In the genomic region with DNA sequence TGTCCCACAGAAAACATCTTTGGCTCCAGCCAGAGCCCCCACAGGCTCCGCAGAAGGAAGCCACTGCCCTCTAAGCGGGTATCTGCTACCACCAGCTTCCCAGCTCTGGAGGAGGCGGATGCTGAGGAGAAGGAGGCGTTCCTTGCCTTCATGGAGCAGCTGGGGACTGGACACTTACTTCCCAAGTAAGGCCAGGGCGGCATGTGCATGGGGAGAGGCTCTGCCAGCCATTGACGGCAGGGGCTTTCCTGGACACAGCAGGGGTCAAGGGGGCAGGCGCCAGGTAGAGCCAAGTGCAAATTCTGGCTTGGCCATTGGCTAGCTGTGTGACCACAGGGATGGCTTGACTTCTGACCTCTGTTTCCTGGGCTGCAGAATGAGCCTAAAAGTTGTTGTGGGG, we compare ENCODE assay signal across 27 cellular contexts. TPM values are rescaled to one million over a fixed set of nuclear protein-coding genes. Genes with fewer than 3 reads are reported as not detected.
"Had no signal": no experiment of that assay in that cellular context is flagged by ENCODE, and none has a peak within 500 bp of the region (broad histone marks: within the 10 kb centered on the region; RNA-seq: fewer than 3 reads in every experiment).

No MANE protein-coding gene starts in this region.

- H3K36me3 Mint-ChIP-seq: activated CD4-positive, alpha-beta memory T cell treated with anti-CD3 and anti-CD28 coated beads for 36 hours; activated naive CD4-positive, alpha-beta T cell treated with anti-CD3 and anti-CD28 coated beads, Interleukin-2, amount 50 U/mL, for 72 hours; T-cell had no signal

- H3K27me3 Mint-ChIP-seq: activated CD4-positive, alpha-beta memory T cell treated with anti-CD3 and anti-CD28 coated beads for 36 hours; activated CD4-positive, alpha-beta T cell treated with anti-CD3 and anti-CD28 coated beads, Interleukin-2, amount 10 ng/mL, durations not matched to agents 7 days and 5 days; T-cell had no signal

- H3K4me3 Mint-ChIP-seq: activated CD4-positive, alpha-beta memory T cell treated with anti-CD3 and anti-CD28 coated beads for 36 hours; activated CD4-positive, alpha-beta T cell treated with anti-CD3 and anti-CD28 coated beads, Interleukin-2, amount 10 ng/mL, durations not matched to agents 7 days and 5 days; activated naive CD8-positive, alpha-beta T cell treated with anti-CD3 and anti-CD28 coated beads, Interleukin-2, amount 50 U/mL, for 24 hours; activated T-cell treated with anti-CD3 and anti-CD28 coated beads, Interleukin-2, amount 50 U/mL, for 4 hours; T-cell had no signal

- ATAC-seq: activated naive CD4-positive, alpha-beta T cell treated with anti-CD3 and anti-CD28 coated beads, Interleukin-2, amount 50 U/mL, for 72 hours; activated naive CD8-positive, alpha-beta T cell treated with anti-CD3 and anti-CD28 coated beads, Interleukin-2, amount 50 U/mL, for 24 hours; activated T-cell treated with anti-CD3 and anti-CD28 coated beads, Interleukin-2, amount 50 U/mL, for 4 hours; body of pancreas; Right ventricle myocardium inferior; T-cell had no signal

- H3K27ac ChIP-seq: ascending aorta, body of pancreas, SK-N-MC, VCaP had no signal

- H3K27me3 ChIP-seq: ascending aorta, body of pancreas had no signal

- H3K4me3 ChIP-seq: ascending aorta, body of pancreas, SK-N-MC had no signal

- H3K36me3 ChIP-seq: ascending aorta had no signal

- H3K27ac Mint-ChIP-seq: activated CD4-positive, alpha-beta memory T cell treated with anti-CD3 and anti-CD28 coated beads for 36 hours; activated CD4-positive, alpha-beta T cell treated with anti-CD3 and anti-CD28 coated beads, Interleukin-2, amount 10 ng/mL, durations not matched to agents 7 days and 5 days; activated naive CD4-positive, alpha-beta T cell treated with anti-CD3 and anti-CD28 coated beads, Interleukin-2, amount 50 U/mL, for 72 hours; activated naive CD8-positive, alpha-beta T cell treated with anti-CD3 and anti-CD28 coated beads, Interleukin-2, amount 50 U/mL, for 24 hours; T-cell had no signal

- H3K4me1 Mint-ChIP-seq: activated CD4-positive, alpha-beta T cell treated with anti-CD3 and anti-CD28 coated beads, Interleukin-2, amount 10 ng/mL, durations not matched to agents 7 days and 5 days; activated naive CD8-positive, alpha-beta T cell treated with anti-CD3 and anti-CD28 coated beads, Interleukin-2, amount 50 U/mL, for 24 hours had no signal

- H3K4me1 ChIP-seq: ascending aorta, body of pancreas had no signal

- H3K9me3 ChIP-seq: ascending aorta, body of pancreas had no signal

- DNase-seq: activated CD4-positive, alpha-beta memory T cell treated with anti-CD3 and anti-CD28 coated beads for 36 hours; activated CD4-positive, alpha-beta T cell treated with anti-CD3 and anti-CD28 coated beads, Interleukin-2, amount 10 ng/mL, durations not matched to agents 7 days and 5 days; activated CD4-positive, CD25-positive, alpha-beta regulatory T cell; activated CD8-positive, alpha-beta memory T cell treated with anti-CD3 and anti-CD28 coated beads for 24 hours; activated naive CD8-positive, alpha-beta T cell treated with anti-CD3 and anti-CD28 coated beads, Interleukin-2, amount 50 U/mL, for 24 hours; activated T-cell treated with anti-CD3 and anti-CD28 coated beads, Interleukin-2, amount 50 U/mL, for 4 hours; amniotic stem cell; body of pancreas; central memory CD4-positive, alpha-beta T cell; NCI-H1092; NCI-H1417; NCI-H1930; NCI-H2171; NCI-H2227 treated with DMSO at 0.1 percent for 48 hours; NCI-H526; NCI-H82; T-cell; T-helper 2 cell; T1000 had no signal

- H3K9me3 Mint-ChIP-seq: activated CD4-positive, alpha-beta memory T cell treated with anti-CD3 and anti-CD28 coated beads for 36 hours; activated CD4-positive, alpha-beta T cell treated with anti-CD3 and anti-CD28 coated beads, Interleukin-2, amount 10 ng/mL, durations not matched to agents 7 days and 5 days; activated naive CD4-positive, alpha-beta T cell treated with anti-CD3 and anti-CD28 coated beads, Interleukin-2, amount 50 U/mL, for 72 hours; activated naive CD8-positive, alpha-beta T cell treated with anti-CD3 and anti-CD28 coated beads, Interleukin-2, amount 50 U/mL, for 24 hours; activated T-cell treated with anti-CD3 and anti-CD28 coated beads, Interleukin-2, amount 50 U/mL, for 4 hours; T-cell had no signal

RNA-seq across cellular contexts. Expression of a gene that starts 17.8 kb away (rescaled TPM):
- total RNA-seq: chondrocyte, NCI-H460, RPMI7951 had no signal
